ENCODE assay signal across 9 cellular contexts in genomic region chrX:135522878-135523693, GRCh38. TPM values are rescaled to one million over a fixed set of nuclear protein-coding genes. Genes with fewer than 3 reads are reported as not detected.
DNase-seq lines count a peak whose midpoint lies in the region; ATAC-seq and TF ChIP-seq lines count a peak whose summit lies in the region.
"Had no signal": no experiment of that assay in that cellular context is flagged by ENCODE, and none has a peak within 500 bp of the region (broad histone marks: within the 10 kb centered on the region; RNA-seq: fewer than 3 reads in every experiment).

No MANE protein-coding gene starts in this region.

- H3K79me2 ChIP-seq in DOHH2 (ENCODE audit: control insufficient read depth, low read length) (peaks cover 12% of the 10 kb centered on the region), OCI-LY1 (ENCODE audit: insufficient read depth, low read length) (peaks cover 5% of the 10 kb centered on the region; the same call in 1 of the 2 replicates)

- H3K9ac ChIP-seq in OCI-LY1 (ENCODE audit: low read length) = peak overlapping the region; percentile 97

- in situ Hi-C loops in G401 (cut with HindIII; ENCODE audit: low sequenced_read_pairs) = no loop called here

- H2AFZ ChIP-seq in OCI-LY1 (ENCODE audit: low read length) = no peak overlapping the region
- no peak overlapping the region for H2AFZ ChIP-seq in neuron (ENCODE audit: low read depth, low read length)

- H3K9me3 Mint-ChIP-seq in chondrocyte (ENCODE audit: low read depth) = peaks cover 4% of the 10 kb centered on the region

- peak overlapping the region; percentile 78 for H3K4me3 ChIP-seq in DOHH2 (ENCODE audit: low read length)
- H3K4me3 ChIP-seq in OCI-LY1 (ENCODE audit: low read depth, low read length, poor library complexity, severe bottlenecking) = peak overlapping the region; percentile 83
- peak overlapping the region; percentile 75 for H3K4me3 ChIP-seq in neuron (ENCODE audit: low read length)
- no peak overlapping the region for H3K4me3 ChIP-seq in testis

- no peak for TF ChIP-seq POLR2A in testis (IDR thresholded peaks at IDR 0.05)

- DNase-seq in chondrocyte (ENCODE audit: low spot score) (no peak), testis (no peak), G401 (ENCODE audit: low spot score) (no peak)
- DNase-seq: NCI-H1105 had no signal

- H3K36me3 ChIP-seq in DOHH2 (ENCODE audit: control insufficient read depth, low read length) (no peaks in the 10 kb centered on the region), OCI-LY1 (ENCODE audit: insufficient read depth, low read length) (0 out of 2 replicates have a peak, but pooled peaks cover 3% of the 10 kb centered on the region), neuron (ENCODE audit: insufficient read depth, low read length) (no peaks in the 10 kb centered on the region), testis (ENCODE audit: low read depth, missing control alignments) (no peaks in the 10 kb centered on the region)

- no peaks in the 10 kb centered on the region for H3K27me3 Mint-ChIP-seq in chondrocyte (ENCODE audit: low read depth)

- H3K27me3 ChIP-seq in DOHH2 (ENCODE audit: control insufficient read depth, low read length) = no peaks in the 10 kb centered on the region
- H3K27me3 ChIP-seq in OCI-LY1 (ENCODE audit: insufficient read depth, low read length) = no peaks in the 10 kb centered on the region
- H3K27me3 ChIP-seq in neuron (ENCODE audit: insufficient read depth, low read length) = no peaks in the 10 kb centered on the region
- no peaks in the 10 kb centered on the region for H3K27me3 ChIP-seq in testis

- peaks cover 27% of the 10 kb centered on the region for H3K4me1 Mint-ChIP-seq in chondrocyte (ENCODE audit: low read depth)

- no peak for TF ChIP-seq CTCF in DOHH2 (IDR thresholded peaks at IDR 0.05; ENCODE audit: low read depth, low read length, poor library complexity, severe bottlenecking)
- no peak for TF ChIP-seq CTCF in OCI-LY1 (IDR thresholded peaks at IDR 0.05; ENCODE audit: low read length)
- no peak for TF ChIP-seq CTCF in chondrocyte (IDR thresholded peaks at IDR 0.05)
- no peak for TF ChIP-seq CTCF in testis (IDR thresholded peaks at IDR 0.05)

- H3K27ac Mint-ChIP-seq in chondrocyte (ENCODE audit: unreplicated experiment) = peak overlapping the region; percentile 89

- WGBS in testis, 2 donors = 62 to 63% methylated on average over 19 to 20 of the region's 20 CpGs

- H3K4me1 ChIP-seq in DOHH2 (ENCODE audit: control insufficient read depth, low read length) (peaks cover 12% of the 10 kb centered on the region), OCI-LY1 (ENCODE audit: insufficient read depth, low read length, severe bottlenecking) (peaks cover 16% of the 10 kb centered on the region), neuron (ENCODE audit: insufficient read depth, low read length) (peaks cover 4% of the 10 kb centered on the region), testis (no peaks in the 10 kb centered on the region)

- H3F3A ChIP-seq in DOHH2 (ENCODE audit: control insufficient read depth, insufficient read depth) (no peaks in the 10 kb centered on the region), OCI-LY1 (ENCODE audit: insufficient read depth, low read length) (no peaks in the 10 kb centered on the region)

- no peaks in the 10 kb centered on the region for H3K36me3 Mint-ChIP-seq in chondrocyte (ENCODE audit: low read depth)

- H4K20me1 ChIP-seq in DOHH2 (ENCODE audit: control insufficient read depth, insufficient read depth, low read depth, low read length) (no peaks in the 10 kb centered on the region), OCI-LY1 (ENCODE audit: insufficient read depth, low read length) (no peaks in the 10 kb centered on the region)

- no peak for ATAC-seq in HG03432 (IDR thresholded peaks at IDR 0.05; ENCODE audit: unreplicated experiment)
- no peak for ATAC-seq in HG02798 (IDR thresholded peaks at IDR 0.05; ENCODE audit: poor library complexity, unreplicated experiment)

- H3K27ac ChIP-seq in DOHH2 (ENCODE audit: low read depth, low read length) (no peak overlapping the region), OCI-LY1 (ENCODE audit: low read depth, low read length, poor library complexity, severe bottlenecking) (peak overlapping the region; percentile 82), testis (peak overlapping the region in 1 of 2 donors; percentile 69)

- H3K9me2 ChIP-seq in DOHH2 (replicated peaks; ENCODE audit: control insufficient read depth, low read length) (no peaks in the 10 kb centered on the region), OCI-LY1 (ENCODE audit: low read depth, low read length) (no peaks in the 10 kb centered on the region)

- intact Hi-C loops in testis (cut with DNase I; ENCODE audit: low total_unique reads) = no loop called here

- H3K9me3 ChIP-seq in DOHH2 (ENCODE audit: control insufficient read depth, insufficient read depth, low read length) (no peaks in the 10 kb centered on the region), OCI-LY1 (ENCODE audit: low read length) (no peaks in the 10 kb centered on the region), neuron (ENCODE audit: low read length) (no peaks in the 10 kb centered on the region), testis (no peaks in the 10 kb centered on the region)

- no peak overlapping the region for H3K4me3 Mint-ChIP-seq in chondrocyte (ENCODE audit: unreplicated experiment)

- H3K4me2 ChIP-seq in DOHH2 (ENCODE audit: low read length) (peak overlapping the region; percentile 72), OCI-LY1 (ENCODE audit: low read length) (peak overlapping the region; percentile 93)

RNA-seq across cellular contexts. Expression of gene INTS6L, which starts 2.6 kb away (rescaled TPM):
- total RNA-seq in chondrocyte = 5.8 to 7.7 TPM (median 6.0 TPM) in 3 replicates
- 10 to 100 TPM; 41.3 to 47.6 TPM for total RNA-seq in testis
- polyA plus RNA-seq in testis (ENCODE audit: insufficient read depth, low read depth, low replicate concordance) = 15.0 TPM
- 9.8 and 10.3 TPM in 2 replicates for total RNA-seq in G401 (2014; rRNA removed; shearing (Covaris generic))

Comparison
In these comparisons a context has a peak if more than half of its experiments do, and no peak if none do; other contexts are left out.
1. H3K4me3 ChIP-seq: peak in DOHH2 (single experiment), OCI-LY1 (single experiment) and neuron (single experiment); none in testis (0 of 2).